In the genomic region with DNA sequence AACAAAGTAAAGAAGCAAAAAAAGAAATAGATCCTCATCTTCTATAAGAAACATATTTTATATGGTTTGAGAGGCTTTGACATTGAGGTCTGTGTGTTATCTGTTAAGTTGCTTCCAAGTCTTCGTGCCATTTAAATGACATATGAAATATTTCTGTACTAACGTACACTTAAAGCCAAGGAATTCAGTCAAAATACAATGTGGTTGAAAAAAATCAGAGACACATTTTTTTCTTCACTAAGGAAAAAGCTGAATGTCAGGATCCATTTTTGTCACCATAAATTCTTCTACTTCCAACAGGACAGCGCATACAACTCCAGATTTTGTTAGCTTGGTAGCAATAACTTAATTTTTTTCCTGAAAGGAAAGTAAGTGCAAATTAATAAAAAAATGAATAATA, we compare ENCODE assay signal across 25 cellular contexts.
"Had no signal": no experiment of that assay in that cellular context is flagged by ENCODE, and none has a peak within 500 bp of the region (broad histone marks: within the 10 kb centered on the region; RNA-seq: fewer than 3 reads in every experiment).

No MANE protein-coding gene starts in this region.

- H3K27ac Mint-ChIP-seq: naive thymus-derived CD4-positive, alpha-beta T cell; natural killer cell treated with Interleukin-12 subunit alpha and Interleukin-12 subunit beta and Interleukin-15 and Interleukin-18, amount 100 ng/mL, for 72 hours; stimulated activated memory B cell treated with anti-CD40 and anti-IgM and Interleukin-4, amounts not matched to agents 10 μg/mL and 1 μg/mL and 100 μg/mL, for 72 hours; stimulated activated naive CD8-positive, alpha-beta T cell treated with anti-CD3 and anti-CD28 coated beads, Interleukin-15, amount 100 ng/mL, for 72 hours; type B pancreatic cell had no signal

- H3K36me3 ChIP-seq: prostate gland, uterus had no signal

- DNase-seq: islet precursor cell; left ventricle myocardium inferior; midbrain; mucosa of descending colon; naive thymus-derived CD4-positive, alpha-beta T cell; nucleus accumbens; pancreas; posterior cingulate gyrus; retina; right cardiac atrium; sigmoid colon; small intestine; spleen; stimulated activated CD4-positive, alpha-beta T cell treated with anti-CD3 and anti-CD28 coated beads, Interleukin-4, amount 100 ng/mL, for 4 hours; stimulated activated CD8-positive, alpha-beta memory T cell treated with anti-CD3 and anti-CD28 coated beads, Interleukin-4, amount 100 ng/mL, for 48 hours; stimulated activated naive CD4-positive, alpha-beta T cell treated with Interleukin-2 at 50 U/mL for 16 hours; stimulated activated naive CD8-positive, alpha-beta T cell treated with anti-CD3 and anti-CD28 coated beads, Interleukin-15, amount 100 ng/mL, for 72 hours; substantia nigra; uterus had no signal

- H3K4me3 Mint-ChIP-seq: naive thymus-derived CD4-positive, alpha-beta T cell; natural killer cell treated with Interleukin-12 subunit alpha and Interleukin-12 subunit beta and Interleukin-15 and Interleukin-18, amount 100 ng/mL, for 72 hours; stimulated activated memory B cell treated with anti-CD40 and anti-IgM and Interleukin-4, amounts not matched to agents 10 μg/mL and 1 μg/mL and 100 μg/mL, for 72 hours; stimulated activated naive CD8-positive, alpha-beta T cell treated with anti-CD3 and anti-CD28 coated beads, Interleukin-15, amount 100 ng/mL, for 72 hours; type B pancreatic cell had no signal

- H3K4me3 ChIP-seq: left ventricle myocardium inferior, lung, mucosa of descending colon, pancreas, prostate gland, sigmoid colon, spleen, tibial nerve, uterus had no signal

- H3K9me3 ChIP-seq: left ventricle myocardium inferior, mucosa of descending colon, pancreas, prostate gland, sigmoid colon, tibial nerve, uterus had no signal

- H3K27me3 Mint-ChIP-seq: naive thymus-derived CD4-positive, alpha-beta T cell; natural killer cell treated with Interleukin-12 subunit alpha and Interleukin-12 subunit beta and Interleukin-15 and Interleukin-18, amount 100 ng/mL, for 72 hours; stimulated activated memory B cell treated with anti-CD40 and anti-IgM and Interleukin-4, amounts not matched to agents 10 μg/mL and 1 μg/mL and 100 μg/mL, for 72 hours; stimulated activated naive CD8-positive, alpha-beta T cell treated with anti-CD3 and anti-CD28 coated beads, Interleukin-15, amount 100 ng/mL, for 72 hours; type B pancreatic cell had no signal

- H3K9me3 Mint-ChIP-seq: natural killer cell treated with Interleukin-12 subunit alpha and Interleukin-12 subunit beta and Interleukin-15 and Interleukin-18, amount 100 ng/mL, for 72 hours; stimulated activated naive CD8-positive, alpha-beta T cell treated with anti-CD3 and anti-CD28 coated beads, Interleukin-15, amount 100 ng/mL, for 72 hours; type B pancreatic cell had no signal

- ATAC-seq: mucosa of descending colon; naive thymus-derived CD4-positive, alpha-beta T cell; natural killer cell treated with Interleukin-12 subunit alpha and Interleukin-12 subunit beta and Interleukin-15 and Interleukin-18, amount 100 ng/mL, for 72 hours; pancreas; right cardiac atrium; stimulated activated memory B cell treated with anti-CD40 and anti-IgM and Interleukin-4, amounts not matched to agents 10 μg/mL and 1 μg/mL and 100 μg/mL, for 72 hours; stimulated activated naive CD8-positive, alpha-beta T cell treated with anti-CD3 and anti-CD28 coated beads, Interleukin-15, amount 100 ng/mL, for 72 hours had no signal

- H3K36me3 Mint-ChIP-seq: naive thymus-derived CD4-positive, alpha-beta T cell; stimulated activated memory B cell treated with anti-CD40 and anti-IgM and Interleukin-4, amounts not matched to agents 10 μg/mL and 1 μg/mL and 100 μg/mL, for 72 hours; type B pancreatic cell had no signal

- H3K4me1 ChIP-seq: left ventricle myocardium inferior, pancreas, prostate gland, sigmoid colon, spleen, tibial nerve, uterus had no signal

- H3K27me3 ChIP-seq: pancreas, sigmoid colon, spleen, tibial nerve, uterus had no signal

- H3K27ac ChIP-seq: left ventricle myocardium inferior, pancreas, prostate gland, sigmoid colon, spleen, tibial nerve, uterus had no signal

- H3K4me1 Mint-ChIP-seq: naive thymus-derived CD4-positive, alpha-beta T cell; stimulated activated memory B cell treated with anti-CD40 and anti-IgM and Interleukin-4, amounts not matched to agents 10 μg/mL and 1 μg/mL and 100 μg/mL, for 72 hours; stimulated activated naive CD8-positive, alpha-beta T cell treated with anti-CD3 and anti-CD28 coated beads, Interleukin-15, amount 100 ng/mL, for 72 hours had no signal
